In the genomic region with DNA sequence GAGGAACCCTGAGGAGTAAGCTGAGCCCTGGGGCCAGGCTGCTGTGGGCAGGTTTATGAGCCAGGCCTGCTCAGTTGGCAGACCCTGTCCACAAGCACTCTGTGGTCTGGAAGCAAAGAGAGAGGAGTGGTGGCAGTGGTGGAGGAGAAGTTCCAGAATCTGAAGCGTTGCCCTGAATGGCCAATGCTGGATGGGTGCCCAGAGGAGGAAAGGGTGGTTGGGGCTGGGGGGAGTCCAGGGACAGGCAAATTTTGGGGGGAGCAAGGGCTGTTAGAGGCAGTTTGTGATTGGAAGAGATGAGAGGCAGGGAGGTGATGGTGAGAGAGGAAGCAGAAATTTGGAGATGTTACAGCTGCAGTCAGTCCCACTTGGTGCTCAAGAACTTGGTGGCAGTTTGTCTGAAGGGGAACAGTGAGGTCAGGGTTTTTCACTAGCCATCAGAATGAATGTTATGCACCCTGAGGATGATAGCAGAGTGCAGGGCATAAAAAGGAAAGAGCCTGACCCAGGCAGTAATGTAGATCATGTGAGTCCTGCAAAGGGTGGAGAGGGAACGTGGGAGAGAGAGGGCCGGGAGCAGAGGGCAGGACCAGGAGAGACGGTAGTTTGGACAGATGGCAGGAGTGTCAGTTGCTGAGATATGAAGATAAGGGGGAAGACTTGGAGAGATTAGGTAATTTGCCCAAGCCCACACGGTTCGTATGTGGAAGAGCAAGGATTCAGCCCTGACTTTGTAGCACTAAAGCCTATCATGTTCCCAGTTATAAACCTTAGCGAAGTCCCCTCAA, we compare ENCODE assay signal across 26 cellular contexts. TPM values are rescaled to one million over a fixed set of nuclear protein-coding genes. Genes with fewer than 3 reads are reported as not detected.
DNase-seq lines count a peak whose midpoint lies in the region; ATAC-seq and TF ChIP-seq lines count a peak whose summit lies in the region.
"Had no signal": no experiment of that assay in that cellular context is flagged by ENCODE, and none has a peak within 500 bp of the region (broad histone marks: within the 10 kb centered on the region; RNA-seq: fewer than 3 reads in every experiment).

No MANE protein-coding gene starts in this region.

- H3K27ac ChIP-seq in WERI-Rb-1 (peak overlapping the region; percentile 41), heart right ventricle (peak overlapping the region in 3 of 10 donors; percentile 5 to 35 (median 15))
- H3K27ac ChIP-seq: HL-60, SJSA1 had no signal

- peaks cover 8% of the 10 kb centered on the region for H3K36me3 ChIP-seq in WERI-Rb-1
- H3K36me3 ChIP-seq in heart right ventricle, result no peaks in the 10 kb centered on the region
- H3K36me3 ChIP-seq: HAP-1, SJSA1 had no signal

- no peaks in the 10 kb centered on the region for H3K9me3 Mint-ChIP-seq in neural crest cell
- H3K9me3 Mint-ChIP-seq: GM23338 had no signal

- H3K4me3 Mint-ChIP-seq in neural crest cell, result no peak overlapping the region
- H3K4me3 Mint-ChIP-seq: CD4-positive, CD25-positive, alpha-beta regulatory T cell; GM23338 had no signal

- H3K4me1 ChIP-seq in heart right ventricle, result peaks cover 0 to 29% (median 9%) of the 10 kb centered on the region in 9 donors
- H3K4me1 ChIP-seq: HAP-1, SJSA1 had no signal

- H3K27me3 ChIP-seq in WERI-Rb-1 (ENCODE audit: insufficient read depth, low read depth, severe bottlenecking) (no peaks in the 10 kb centered on the region), heart right ventricle (no peaks in the 10 kb centered on the region)

- peak in 7 of 8 donors; percentile 27 to 64 (median 46) for ATAC-seq in heart right ventricle
- no peak for ATAC-seq in GM18858 (IDR thresholded peaks at IDR 0.05; ENCODE audit: unreplicated experiment)
- ATAC-seq: GM12878, HepG2, K562, Panc1 had no signal

- peak overlapping the region; percentile 64 for H3K27ac Mint-ChIP-seq in neural crest cell (ENCODE audit: unreplicated experiment)
- H3K27ac Mint-ChIP-seq: GM23338 had no signal

- no peaks in the 10 kb centered on the region for H3K9me3 ChIP-seq in WERI-Rb-1 (ENCODE audit: severe bottlenecking)
- H3K9me3 ChIP-seq in heart right ventricle, result peaks cover 0 to 4% (median 0%) of the 10 kb centered on the region in 11 donors
- H3K9me3 ChIP-seq: HAP-1, SJSA1 had no signal

- H3K36me3 Mint-ChIP-seq in neural crest cell (ENCODE audit: low read depth), result peaks cover 13% of the 10 kb centered on the region

- intact Hi-C loops in heart right ventricle (cut with DNase I), result no loop called here

- no peak overlapping the region for H3K4me3 ChIP-seq in WERI-Rb-1 (ENCODE audit: low read depth, low read length)
- H3K4me3 ChIP-seq in heart right ventricle, result no peak overlapping the region
- H3K4me3 ChIP-seq: GM12878, GM23338, HAP-1, K562, SJSA1 had no signal

- DNase-seq in SK-N-DZ (ENCODE audit: low spot score), result peak; percentile 36
- DNase-seq in WERI-Rb-1, result peak; percentile 31
- DNase-seq in heart right ventricle, result peak in 1 of 2 donors; percentile 20
- no peak for DNase-seq in neural crest cell (ENCODE audit: low read depth, low spot score)
- DNase-seq in RPMI8226, result no peak
- no peak for DNase-seq in globus pallidus (ENCODE audit: low spot score)
- DNase-seq: CD4-positive, CD25-positive, alpha-beta regulatory T cell; DND-41; MM.1S; NCI-H1048; NCI-H1417 treated with DMSO at 0.1 percent for 48 hours; NCI-H187; NCI-H2227 treated with DMSO at 0.1 percent for 48 hours; NCI-H510A; NK-92 treated with Interleukin-12 subunit alpha and Interleukin-12 subunit beta, amount 100 ng/mL, for 24 hours had no signal

- H3K4me1 Mint-ChIP-seq in neural crest cell, result peaks cover 10% of the 10 kb centered on the region
- H3K4me1 Mint-ChIP-seq: CD4-positive, CD25-positive, alpha-beta regulatory T cell; GM23338 had no signal

- TF ChIP-seq CTCF in WERI-Rb-1 (IDR thresholded peaks at IDR 0.05; ENCODE audit: low read depth, low read length), result no peak
- no peak for TF ChIP-seq CTCF in heart right ventricle (IDR thresholded peaks at IDR 0.05)
- TF ChIP-seq CTCF in neural crest cell (conservative IDR thresholded peaks at IDR 0.05), result no peak

- no peaks in the 10 kb centered on the region for H3K27me3 Mint-ChIP-seq in neural crest cell (ENCODE audit: low read depth)

- WGBS in heart right ventricle, 2 donors, result 45 to 71% methylated on average over 7 of the region's 7 CpGs

RNA-seq across cellular contexts. Expression of gene GALNT8, which starts 51.2 kb away (rescaled TPM):
- polyA plus RNA-seq in SK-N-DZ (2014; cell fraction: cytosol; rRNA removed), result 4.1 and 12.7 TPM in 2 replicates
- polyA plus RNA-seq in SK-N-DZ (2014; cell fraction: nucleus; rRNA removed), result 3.3 and 3.8 TPM in 2 replicates
- 1 to 10 TPM; 1.1 to 5.7 (median 1.6) TPM for total RNA-seq in heart right ventricle
- polyA plus RNA-seq in heart right ventricle, result 1 to 10 TPM in 1 of 2 donors, under 1 TPM in 1; 0.42 to 1.3 TPM
- 7.6 and 7.9 TPM in 2 replicates for total RNA-seq in neural crest cell
- total RNA-seq: HepG2, LHCN-M2, SJSA1 had no signal
- polyA plus RNA-seq: BJ had no signal

Comparison
In these comparisons a context has a peak if more than half of its experiments do, and no peak if none do; other contexts are left out.
1. DNase-seq: peak in SK-N-DZ (single experiment) and WERI-Rb-1 (single experiment); none in neural crest cell (single experiment), RPMI8226 (single experiment) and globus pallidus (single experiment).